20 cellular contexts compared by ENCODE assay signal in the genomic region with DNA sequence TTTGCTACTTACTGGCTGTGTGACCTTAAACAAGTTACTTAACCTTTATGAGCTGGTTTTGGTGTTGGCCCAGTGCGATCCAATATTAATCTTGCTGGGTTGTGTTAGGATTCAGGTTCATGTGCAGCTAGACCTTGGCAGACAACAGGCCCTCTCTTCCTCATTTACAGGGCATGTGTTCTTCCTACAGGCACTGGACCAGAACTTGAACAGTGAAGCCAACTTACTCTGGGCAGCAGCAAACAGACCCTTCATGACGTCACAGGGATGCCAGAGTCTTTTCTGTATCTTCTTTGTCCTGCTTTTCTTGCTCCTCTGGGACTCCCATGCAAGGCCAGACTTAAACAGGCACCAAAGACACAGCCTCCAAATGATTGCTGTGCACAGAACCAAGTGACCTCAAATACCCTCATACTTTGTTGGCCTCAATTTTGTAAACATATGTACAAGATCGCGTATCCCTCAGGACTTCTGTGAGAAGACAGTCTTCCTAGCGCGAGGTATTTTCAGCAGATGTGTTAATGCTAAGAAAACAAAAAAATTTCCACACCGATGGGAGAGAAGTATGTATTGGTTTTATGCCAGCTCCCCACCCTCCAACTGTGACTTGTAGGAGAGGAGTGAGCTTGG.
DNase-seq lines count a peak whose midpoint lies in the region; ATAC-seq and TF ChIP-seq lines count a peak whose summit lies in the region.
"Had no signal": no experiment of that assay in that cellular context is flagged by ENCODE, and none has a peak within 500 bp of the region (broad histone marks: within the 10 kb centered on the region; RNA-seq: fewer than 3 reads in every experiment).

No MANE protein-coding gene starts in this region.

- ATAC-seq in Right ventricle myocardium superior (ENCODE audit: poor library complexity) (peak; percentile 74), left ventricle myocardium superior (peak; percentile 84)
- ATAC-seq: A549 had no signal

- intact Hi-C loops in Right ventricle myocardium superior (cut with DNase I) (no loop called here), left ventricle myocardium superior (cut with micrococcal nuclease) (no loop called here), testis (cut with DNase I; ENCODE audit: low total_unique reads) (no loop called here)

- H3K27ac ChIP-seq in right atrium auricular region (no peak overlapping the region), testis (no peak overlapping the region)
- H3K27ac ChIP-seq: A549, cardiac muscle cell, heart left ventricle, parathyroid adenoma, RWPE1, WERI-Rb-1 had no signal

- H3K27me3 ChIP-seq in right atrium auricular region (no peaks in the 10 kb centered on the region), testis (no peaks in the 10 kb centered on the region)
- H3K27me3 ChIP-seq: cardiac muscle cell, heart left ventricle had no signal

- TF ChIP-seq CTCF in right atrium auricular region (IDR thresholded peaks at IDR 0.05) (no peak), testis (IDR thresholded peaks at IDR 0.05) (no peak)

- no peaks in the 10 kb centered on the region for H3K36me3 ChIP-seq in right atrium auricular region
- H3K36me3 ChIP-seq in testis (ENCODE audit: low read depth, missing control alignments), result no peaks in the 10 kb centered on the region
- H3K36me3 ChIP-seq: cardiac muscle cell, heart left ventricle, WERI-Rb-1 had no signal

- H3K4me1 ChIP-seq in right atrium auricular region (peaks cover 0 to 3% of the 10 kb centered on the region in 2 donors), testis (peaks cover 6% of the 10 kb centered on the region)
- H3K4me1 ChIP-seq: A549, parathyroid adenoma had no signal

- DNase-seq in Right ventricle myocardium superior, result no peak
- DNase-seq in right atrium auricular region (ENCODE audit: low spot score), result no peak
- DNase-seq in brain pericyte (ENCODE audit: low read depth, low spot score), result peak; percentile 37
- no peak for DNase-seq in left ventricle myocardium superior
- DNase-seq in testis, result peak; percentile 21
- no peak for DNase-seq in NCI-H69 (lab: John Stamatoyannopoulos, UW)
- DNase-seq in NCI-H226, result no peak
- no peak for DNase-seq in NCI-H510A treated with DMSO at 0.1 percent for 48 hours (lab: John Stamatoyannopoulos, UW)
- DNase-seq: activated naive CD4-positive, alpha-beta T cell treated with anti-CD3 and anti-CD28 coated beads for 36 hours; CD8-positive, alpha-beta memory T cell; MM.1S; NCI-H2029 treated with DMSO at 0.1 percent for 48 hours; stimulated activated CD4-positive, alpha-beta T cell treated with anti-CD3 and anti-CD28 coated beads, Interleukin-15, amount 100 ng/mL, for 24 hours; T-helper 1 cell; WERI-Rb-1 had no signal

- H3K9me3 ChIP-seq in right atrium auricular region, result no peaks in the 10 kb centered on the region
- H3K9me3 ChIP-seq in testis, result no peaks in the 10 kb centered on the region
- H3K9me3 ChIP-seq: A549 had no signal

- 45 to 55% methylated on average over 7 of the region's 7 CpGs for WGBS in testis, 2 donors

- H3K4me3 ChIP-seq in right atrium auricular region (no peak overlapping the region), testis (no peak overlapping the region)
- H3K4me3 ChIP-seq: A549, cardiac muscle cell, heart left ventricle had no signal

- no peak for TF ChIP-seq POLR2A in testis (IDR thresholded peaks at IDR 0.05)

Comparison
In these comparisons a context has a peak if more than half of its experiments do, and no peak if none do; other contexts are left out.
1. DNase-seq: peak in brain pericyte (single experiment) and testis (single experiment); none in Right ventricle myocardium superior (single experiment), right atrium auricular region (single experiment), left ventricle myocardium superior (single experiment), NCI-H69 (single experiment), NCI-H226 (single experiment) and NCI-H510A treated with DMSO at 0.1 percent for 48 hours (single experiment).